Comparison of ENCODE assay signal across 27 cellular contexts in genomic region chr2:49832555-49832954, GRCh38.
"Had no signal": no experiment of that assay in that cellular context is flagged by ENCODE, and none has a peak within 500 bp of the region (broad histone marks: within the 10 kb centered on the region; RNA-seq: fewer than 3 reads in every experiment).

No MANE protein-coding gene starts in this region.

- H3K36me3 ChIP-seq: brain microvascular endothelial cell, lower lobe of right lung, pancreas, prostate gland, suprapubic skin, tibial nerve, WERI-Rb-1 had no signal

- H3K4me3 ChIP-seq: lower lobe of right lung, pancreas, prostate gland, suprapubic skin, tibial nerve had no signal

- H3K9me3 ChIP-seq: lower lobe of right lung, pancreas, prostate gland, suprapubic skin, tibial nerve had no signal

- ATAC-seq: activated CD4-positive, CD25-positive, alpha-beta regulatory T cell treated with anti-CD3 and anti-CD28 coated beads, Interleukin-2, amount 50 U/mL, for 24 hours; esophagus mucosa; lower lobe of right lung; pancreas; stimulated activated naive B cell treated with anti-CD40 and anti-IgM and Interleukin-4, amounts not matched to agents 10 μg/mL and 1 μg/mL and 100 μg/mL, for 72 hours; T-helper 17 cell had no signal

- H3K27ac ChIP-seq: brain microvascular endothelial cell, lower lobe of right lung, pancreas, prostate gland, suprapubic skin, tibial nerve, WERI-Rb-1 had no signal

- H3K27me3 ChIP-seq: brain microvascular endothelial cell, pancreas, suprapubic skin, tibial nerve had no signal

- H3K4me1 ChIP-seq: lower lobe of right lung, pancreas, prostate gland, suprapubic skin, tibial nerve had no signal

- DNase-seq: activated CD4-positive, alpha-beta memory T cell treated with anti-CD3 and anti-CD28 coated beads for 36 hours; activated CD4-positive, alpha-beta T cell treated with anti-CD3 and anti-CD28 coated beads for 48 hours; activated CD8-positive, alpha-beta memory T cell treated with anti-CD3 and anti-CD28 coated beads, Interleukin-2, amount 50 U/mL, for 4 hours; activated gamma-delta T cell; activated naive CD4-positive, alpha-beta T cell treated with anti-CD3 and anti-CD28 coated beads, Interleukin-2, amount 10 ng/mL, durations not matched to agents 7 days and 5 days; activated naive CD8-positive, alpha-beta T cell treated with anti-CD3 and anti-CD28 coated beads, Interleukin-2, amount 10 ng/mL, durations not matched to agents 7 days and 5 days; activated T-cell treated with anti-CD3 and anti-CD28 coated beads, Interleukin-2, amount 50 U/mL, for 1 hour; brain microvascular endothelial cell; central memory CD4-positive, alpha-beta T cell; endodermal cell; foreskin fibroblast; kidney; lower lobe of right lung; mesenchymal stem cell; pancreas; retina; stimulated activated CD4-positive, alpha-beta T cell treated with anti-CD3 and anti-CD28 coated beads, Interleukin-15, amount 100 ng/mL, for 24 hours; stimulated activated CD4-positive, alpha-beta T cell treated with anti-CD3 and anti-CD28 coated beads, Interleukin-2, amount 100 ng/mL, for 24 hours; stimulated activated naive B cell treated with anti-CD40 and anti-IgM and Interleukin-4, amounts not matched to agents 10 μg/mL and 1 μg/mL and 100 μg/mL, for 72 hours; T-helper 17 cell; T1000; WERI-Rb-1 had no signal
